ENCODE assay signal across 8 cellular contexts in genomic region chr10:101569838-101570763, GRCh38. TPM values are rescaled to one million over a fixed set of nuclear protein-coding genes. Genes with fewer than 3 reads are reported as not detected.
DNase-seq lines count a peak whose midpoint lies in the region; ATAC-seq and TF ChIP-seq lines count a peak whose summit lies in the region.

No MANE protein-coding gene starts in this region.

- TF ChIP-seq POLR2A in vagina (IDR thresholded peaks at IDR 0.05): peak in 1 of 2 donors; percentile 3

- DNase-seq in DMS114 treated with DMSO at 0.1 percent for 48 hours (lab: John Stamatoyannopoulos, UW; ENCODE audit: unreplicated experiment) (peak; percentile 58), LHCN-M2 (ENCODE audit: low read depth) (peak; percentile 34), anterior cingulate cortex (lab: John Stamatoyannopoulos, UW) (peak in 56 of 58 donors; percentile 11 to 80 (median 58)), hepatic stellate cell (ENCODE audit: low spot score) (peak; percentile 94), retina (peak; percentile 87), vagina (ENCODE audit: extremely low spot score in 2 of 2) (no peak)

- peaks cover 11% of the 10 kb centered on the region for H3K4me1 Mint-ChIP-seq in T-helper 1 cell treated with Interleukin-12 subunit alpha and Interleukin-12 subunit beta and Interleukin-4 antibody, amounts not matched to agents 30 μg/mL and 1 μg/mL, for 36 hours (ENCODE audit: low read depth)

- H3K27ac Mint-ChIP-seq in T-helper 1 cell treated with Interleukin-12 subunit alpha and Interleukin-12 subunit beta and Interleukin-4 antibody, amounts not matched to agents 30 μg/mL and 1 μg/mL, for 36 hours: peak overlapping the region; percentile 8

- H3K4me3 ChIP-seq in vagina: peak overlapping the region; percentile 44 to 53

- no peaks in the 10 kb centered on the region for H3K36me3 Mint-ChIP-seq in T-helper 1 cell treated with Interleukin-12 subunit alpha and Interleukin-12 subunit beta and Interleukin-4 antibody, amounts not matched to agents 30 μg/mL and 1 μg/mL, for 36 hours (ENCODE audit: low read depth)

- TF ChIP-seq CTCF in vagina (IDR thresholded peaks at IDR 0.05): peak; percentile 43 to 96 (median 57)

- ATAC-seq in GM21576 (IDR thresholded peaks at IDR 0.05; ENCODE audit: unreplicated experiment): peak; percentile 60

- peaks cover 24% of the 10 kb centered on the region for H3K4me1 ChIP-seq in vagina

- H3K27me3 ChIP-seq in vagina: peaks cover 10% of the 10 kb centered on the region

- H3K27ac ChIP-seq in vagina: peak overlapping the region; percentile 4

- no peaks in the 10 kb centered on the region for H3K9me3 Mint-ChIP-seq in T-helper 1 cell treated with Interleukin-12 subunit alpha and Interleukin-12 subunit beta and Interleukin-4 antibody, amounts not matched to agents 30 μg/mL and 1 μg/mL, for 36 hours

- intact Hi-C loops in vagina (cut with DNase I): loop anchor here (5.0 kb wide), 1 partner anchor 353 kb away; no protein-coding TSS in a partner anchor

- peak overlapping the region; percentile 62 for H3K4me3 Mint-ChIP-seq in T-helper 1 cell treated with Interleukin-12 subunit alpha and Interleukin-12 subunit beta and Interleukin-4 antibody, amounts not matched to agents 30 μg/mL and 1 μg/mL, for 36 hours

- peaks cover 7% of the 10 kb centered on the region for H3K9me3 ChIP-seq in vagina

- peaks cover 45% of the 10 kb centered on the region for H3K27me3 Mint-ChIP-seq in T-helper 1 cell treated with Interleukin-12 subunit alpha and Interleukin-12 subunit beta and Interleukin-4 antibody, amounts not matched to agents 30 μg/mL and 1 μg/mL, for 36 hours (ENCODE audit: low read depth)

- H3K36me3 ChIP-seq in vagina: no peaks in the 10 kb centered on the region

RNA-seq across cellular contexts. Expression of gene POLL, which starts 18.0 kb away (rescaled TPM):
- total RNA-seq in LHCN-M2 (2014; rRNA removed) (9.4 and 10.2 TPM in 2 replicates), vagina (21.1 TPM)
- polyA plus RNA-seq in LHCN-M2 (2012): 12.7 TPM

RNA-seq across cellular contexts. Expression of gene DPCD, which starts 18.0 kb away (rescaled TPM):
- total RNA-seq in LHCN-M2 (2014; rRNA removed) (50.7 and 71.6 TPM in 2 replicates), vagina (13.8 TPM)
- polyA plus RNA-seq in LHCN-M2 (2012): 55.7 TPM

Comparison
In these comparisons a context has a peak if more than half of its experiments do, and no peak if none do; other contexts are left out.
1. DNase-seq: peak in DMS114 treated with DMSO at 0.1 percent for 48 hours (single experiment), LHCN-M2 (single experiment), anterior cingulate cortex (56 of 58), hepatic stellate cell (single experiment) and retina (single experiment); none in vagina (0 of 2).